Comparison of ENCODE assay signal across 23 cellular contexts in the genomic region with DNA sequence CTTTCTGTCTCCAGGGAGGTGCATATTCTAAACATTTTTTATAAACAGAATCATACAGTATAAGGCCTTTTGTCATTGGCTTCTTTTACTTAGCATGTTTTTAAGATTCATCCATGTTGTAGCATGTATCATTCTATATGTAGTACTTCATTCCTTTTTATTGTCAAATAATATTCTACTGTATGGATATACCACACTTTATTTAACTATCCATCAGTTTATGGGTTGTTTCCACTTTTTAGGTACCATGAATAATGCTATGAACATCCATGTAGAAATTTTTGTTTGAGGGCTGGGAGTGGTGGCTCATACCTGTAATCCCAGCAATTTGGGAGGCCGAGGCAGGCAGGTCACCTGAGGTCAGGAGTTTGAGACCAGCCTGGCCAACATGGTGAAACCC.
"Had no signal": no experiment of that assay in that cellular context is flagged by ENCODE, and none has a peak within 500 bp of the region (broad histone marks: within the 10 kb centered on the region; RNA-seq: fewer than 3 reads in every experiment).

No MANE protein-coding gene starts in this region.

- H3K4me2 ChIP-seq: hepatocyte had no signal

- H3K36me3 ChIP-seq: esophagus squamous epithelium, gastrocnemius medialis, left lung, lower lobe of right lung had no signal

- H3K27ac Mint-ChIP-seq: immature natural killer cell; mesothelial cell of epicardium; naive B cell; naive thymus-derived CD8-positive, alpha-beta T cell had no signal

- H3K9me3 Mint-ChIP-seq: immature natural killer cell, mesothelial cell of epicardium had no signal

- H3K4me3 ChIP-seq: coronary artery, dorsolateral prefrontal cortex, esophagus squamous epithelium, gastrocnemius medialis, heart left ventricle, hepatocyte, left lung, lower lobe of right lung, mucosa of descending colon had no signal

- H3K27me3 ChIP-seq: dorsolateral prefrontal cortex, esophagus squamous epithelium, gastrocnemius medialis, heart left ventricle, hepatocyte, left lung had no signal

- H2AFZ ChIP-seq: hepatocyte had no signal

- DNase-seq: dermis blood vessel endothelial cell; dorsolateral prefrontal cortex; effector CD4-positive, alpha-beta T cell; effector memory CD4-positive, alpha-beta T cell; esophagus squamous epithelium; foreskin melanocyte; gastrocnemius medialis; heart left ventricle; hypothalamus; immature natural killer cell; islet precursor cell; kidney; kidney glomerular epithelial cell; left lung; left ventricle myocardium superior; lower lobe of right lung; mesenchymal stem cell; mucosa of descending colon; naive B cell; naive thymus-derived CD8-positive, alpha-beta T cell had no signal

- H3K27ac ChIP-seq: coronary artery, gastrocnemius medialis, heart left ventricle, hepatocyte, left lung, lower lobe of right lung had no signal

- H3K9me3 ChIP-seq: esophagus squamous epithelium, gastrocnemius medialis, heart left ventricle, left lung, lower lobe of right lung, mucosa of descending colon had no signal

- ATAC-seq: gastrocnemius medialis; heart left ventricle; left lung; left ventricle myocardium superior; lower lobe of right lung; mucosa of descending colon; naive thymus-derived CD8-positive, alpha-beta T cell had no signal
